ENCODE assay signal across 31 cellular contexts in genomic region chr4:74218201-74218600, GRCh38.
DNase-seq lines count a peak whose midpoint lies in the region; ATAC-seq, FAIRE-seq and TF ChIP-seq lines count a peak whose summit lies in the region.
"Had no signal": no experiment of that assay in that cellular context is flagged by ENCODE, and none has a peak within 500 bp of the region (broad histone marks: within the 10 kb centered on the region; RNA-seq: fewer than 3 reads in every experiment).

No MANE protein-coding gene starts in this region.

- DNase-seq in HepG2 (ENCODE audit: low spot score) (no peak), right lobe of liver (no peak), cardiac fibroblast (ENCODE audit: low read depth in 2 of 2) (peak; percentile 24 to 45), foreskin keratinocyte (peak; percentile 55 to 80), Ammon's horn (ENCODE audit: low spot score) (no peak), NCI-H524 (lab: John Stamatoyannopoulos, UW) (no peak), NCI-H748 treated with DMSO at 0.1 percent for 48 hours (lab: John Stamatoyannopoulos, UW) (no peak)
- DNase-seq: 8988T; activated CD4-positive, alpha-beta T cell treated with anti-CD3 and anti-CD28 coated beads for 1 hour; activated CD8-positive, alpha-beta T cell treated with anti-CD3 and anti-CD28 coated beads for 36 hours; activated naive CD8-positive, alpha-beta T cell treated with anti-CD3 and anti-CD28 coated beads for 36 hours; CD8-positive, alpha-beta T cell; gastrocnemius medialis; hypothalamus; immature natural killer cell; KBM-7; left ventricle myocardium superior; naive B cell; NCI-H1417 treated with DMSO at 0.1 percent for 48 hours; NCI-H2081 treated with DMSO at 0.1 percent for 48 hours; NCI-H345; NCI-H82; stimulated activated naive CD8-positive, alpha-beta T cell treated with anti-CD3 and anti-CD28 coated beads, Interleukin-15, Interleukin-2, amounts not matched to agents 100 U/mL and 50 U/mL, for 24 hours had no signal

- in situ Hi-C loops in HepG2 (cut with HindIII; ENCODE audit: extremely low pct_ligation_motif_present, low pct_unique_long_range_greater_than_20kb), result no loop called here

- no TSS peak for BruUV-seq in HepG2 (replicated peaks; lab: Mats Ljungman, UMichigan)

- no peaks in the 10 kb centered on the region for H3K79me2 ChIP-seq in HepG2 (ENCODE audit: insufficient read depth, low read length)

- H3K9me3 ChIP-seq in HepG2 (ENCODE audit: low read length) (no peaks in the 10 kb centered on the region), right lobe of liver (no peaks in the 10 kb centered on the region)
- H3K9me3 ChIP-seq: gastrocnemius medialis, neutrophil, prostate gland had no signal

- no peak for TF ChIP-seq RAD21 in HepG2 (CRISPR knock-in tag; IDR thresholded peaks at IDR 0.05)

- intact Hi-C loops in HepG2 (cut with micrococcal nuclease; ENCODE audit: unreplicated experiment), result no loop called here
- intact Hi-C loops in right lobe of liver (cut with DNase I), result no loop called here

- no peak overlapping the region for H2AFZ ChIP-seq in HepG2 (ENCODE audit: low read length)
- H2AFZ ChIP-seq: GM23338 had no signal

- H3K36me3 ChIP-seq in HepG2 (replicated peaks in 1 of 2; ENCODE audit: control insufficient read depth in 1 of 2, insufficient read depth in 2 of 2, low read length in 2 of 2) (no peaks in the 10 kb centered on the region), right lobe of liver (no peaks in the 10 kb centered on the region)
- H3K36me3 ChIP-seq: gastrocnemius medialis, neutrophil, prostate gland had no signal

- 83% methylated on average over 4 of the region's 4 CpGs for WGBS in HepG2 (ENCODE audit: low lambda C conversion rate)
- 98% methylated on average over 4 of the region's 4 CpGs for WGBS in right lobe of liver (ENCODE audit: insufficient coverage, low coverage, low lambda C conversion rate, missing lambda C conversion rate)

- no peak overlapping the region for H3K9ac ChIP-seq in HepG2 (ENCODE audit: insufficient read depth, low read depth, low read length)

- peaks cover 14% of the 10 kb centered on the region for H3K4me1 ChIP-seq in HepG2 (ENCODE audit: insufficient read depth, low read length)
- H3K4me1 ChIP-seq in right lobe of liver, result no peaks in the 10 kb centered on the region
- H3K4me1 ChIP-seq in foreskin keratinocyte, result peaks cover 25% of the 10 kb centered on the region
- H3K4me1 ChIP-seq: gastrocnemius medialis, prostate gland had no signal

- H4K20me1 ChIP-seq in HepG2 (ENCODE audit: insufficient read depth, low read length), result 0 out of 2 replicates have a peak, but pooled peaks cover 3% of the 10 kb centered on the region

- no peak for TF ChIP-seq EP300 in HepG2 (IDR thresholded peaks at IDR 0.05; ENCODE audit: low read depth in 2 of 2, low read length in 2 of 2)
- TF ChIP-seq EP300 in HepG2 (CRISPR knock-in tag; IDR thresholded peaks at IDR 0.05; ENCODE audit: borderline replicate concordance), result no peak

- POLR2A ChIA-PET in HepG2 (lab: Yijun Ruan, JAX), result no interaction called here

- CTCF ChIA-PET in HepG2 (lab: Yijun Ruan, JAX; ENCODE audit: low intra/inter-chr PET ratio, low total read pairs), result no interaction called here

- H3K27me3 ChIP-seq in HepG2 (ENCODE audit: control insufficient read depth in 1 of 2, insufficient read depth in 2 of 2, low read length in 2 of 2), result no peaks in the 10 kb centered on the region
- H3K27me3 ChIP-seq in right lobe of liver, result no peaks in the 10 kb centered on the region
- H3K27me3 ChIP-seq in foreskin keratinocyte, result no peaks in the 10 kb centered on the region
- H3K27me3 ChIP-seq: gastrocnemius medialis, neutrophil had no signal

- ATAC-seq in HepG2, result no peak
- no peak for ATAC-seq in right lobe of liver
- ATAC-seq in foreskin keratinocyte, result peak; percentile 55
- no peak for ATAC-seq in HG02610 (IDR thresholded peaks at IDR 0.05; ENCODE audit: unreplicated experiment)
- ATAC-seq: activated CD8-positive, alpha-beta T cell treated with anti-CD3 and anti-CD28 coated beads for 36 hours; activated T-helper 17 cell treated with anti-CD3 and anti-CD28 coated beads, Interleukin-2, amount 50 U/mL, for 72 hours; CD8-positive, alpha-beta T cell; gastrocnemius medialis; GM23338; left ventricle myocardium superior; stimulated activated naive CD8-positive, alpha-beta T cell treated with anti-CD3 and anti-CD28 coated beads, Interleukin-15, Interleukin-2, amounts not matched to agents 100 U/mL and 50 U/mL, for 24 hours had no signal

- H3K27ac ChIP-seq in HepG2 (ENCODE audit: extremely low read length, insufficient read depth, low read length), result no peak overlapping the region
- no peak overlapping the region for H3K27ac ChIP-seq in right lobe of liver
- H3K27ac ChIP-seq in foreskin keratinocyte, result no peak overlapping the region
- H3K27ac ChIP-seq: gastrocnemius medialis, neutrophil, prostate gland, RWPE1, SK-N-MC had no signal

- TF ChIP-seq CTCF in HepG2 (CRISPR knock-in tag; IDR thresholded peaks at IDR 0.05) (no peak), right lobe of liver (IDR thresholded peaks at IDR 0.05) (no peak), cardiac fibroblast (IDR thresholded peaks at IDR 0.05; ENCODE audit: low read depth, low read length) (no peak), foreskin keratinocyte (conservative IDR thresholded peaks at IDR 0.05) (no peak)

- no peak for TF ChIP-seq POLR2A in HepG2 (IDR thresholded peaks at IDR 0.05; ENCODE audit: insufficient read depth in 1 of 2, low read depth in 2 of 2, low read length in 2 of 2)
- no peak for TF ChIP-seq POLR2A in right lobe of liver (IDR thresholded peaks at IDR 0.05)

- H3K4me3 ChIP-seq in HepG2 (replicated peaks in 1 of 3; ENCODE audit: insufficient read depth in 1 of 3, low read depth in 2 of 3, low read length in 3 of 3) (no peak overlapping the region), right lobe of liver (no peak overlapping the region), cardiac fibroblast (replicated peaks in 1 of 2; ENCODE audit: low read depth in 2 of 2, low read length in 2 of 2) (no peak overlapping the region)
- H3K4me3 ChIP-seq: gastrocnemius medialis, GM23338, prostate gland, SK-N-MC had no signal

- H3K4me2 ChIP-seq in HepG2 (ENCODE audit: low read depth, low read length), result no peak overlapping the region
- H3K4me2 ChIP-seq: GM23338 had no signal

- FAIRE-seq in HepG2 (lab: Jason Lieb, UNC), result no peak
- FAIRE-seq: GM12892 had no signal

TF ChIP-seq in HepG2, 621 proteins besides CTCF, POLR2A, EP300 and RAD21:
- TF ChIP-seq ZNF367 (CRISPR knock-in tag; IDR thresholded peaks at IDR 0.05; ENCODE audit: borderline replicate concordance) (no peak), MAFK (conservative IDR thresholded peaks at IDR 0.05 in 1 of 2, IDR thresholded peaks at IDR 0.05 in 1 of 2; ENCODE audit: low read length in 2 of 2) (peak; percentile 97 to 99), MAFF (IDR thresholded peaks at IDR 0.05; ENCODE audit: low read depth, low read length) (peak; percentile 98)

Comparison
In these comparisons a context has a peak if more than half of its experiments do, and no peak if none do; other contexts are left out.
1. DNase-seq: peak in cardiac fibroblast (2 of 2) and foreskin keratinocyte (2 of 2); none in HepG2 (single experiment), right lobe of liver (0 of 3), Ammon's horn (single experiment), NCI-H524 (0 of 2) and NCI-H748 treated with DMSO at 0.1 percent for 48 hours (single experiment).